Comparison of ENCODE assay signal across 8 cellular contexts in the genomic region with DNA sequence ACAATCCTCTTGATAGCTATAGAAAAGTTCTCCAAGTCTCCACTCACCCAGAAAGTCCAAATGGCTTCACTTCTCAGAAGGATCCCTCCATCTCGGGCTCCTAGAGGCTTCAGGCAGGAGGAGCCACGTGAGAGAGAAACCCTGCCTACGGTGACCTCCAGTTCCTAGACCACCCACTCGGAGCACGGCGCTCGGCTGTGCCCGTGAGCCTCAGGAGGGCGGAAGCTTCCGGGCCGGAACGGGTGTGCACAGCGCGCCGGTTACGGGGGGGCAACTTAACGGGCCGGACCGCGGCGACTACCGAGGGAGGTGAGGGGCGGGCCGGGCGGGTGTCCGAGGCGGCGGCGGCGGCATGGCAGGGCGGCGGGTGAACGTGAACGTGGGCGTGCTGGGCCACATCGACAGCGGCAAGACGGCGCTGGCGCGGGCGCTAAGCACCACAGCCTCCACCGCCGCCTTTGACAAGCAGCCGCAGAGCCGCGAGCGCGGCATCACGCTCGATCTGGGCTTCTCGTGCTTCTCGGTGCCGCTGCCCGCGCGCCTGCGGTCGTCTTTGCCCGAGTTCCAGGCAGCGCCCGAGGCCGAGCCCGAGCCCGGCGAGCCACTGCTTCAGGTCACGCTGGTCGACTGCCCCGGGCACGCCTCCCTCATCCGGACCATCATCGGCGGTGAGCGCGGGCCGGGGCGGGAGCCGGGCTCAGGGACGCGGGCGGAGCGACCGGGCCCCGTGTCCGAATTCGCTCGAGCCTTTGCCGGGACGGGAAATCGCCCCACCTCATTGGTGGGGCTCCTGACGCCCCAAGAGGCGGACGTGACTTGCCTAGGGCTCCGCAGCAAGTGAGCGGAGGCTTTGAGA. TPM values are rescaled to one million over a fixed set of nuclear protein-coding genes. Genes with fewer than 3 reads are reported as not detected.
DNase-seq lines count a peak whose midpoint lies in the region; ATAC-seq and TF ChIP-seq lines count a peak whose summit lies in the region.

A gene with protein sequence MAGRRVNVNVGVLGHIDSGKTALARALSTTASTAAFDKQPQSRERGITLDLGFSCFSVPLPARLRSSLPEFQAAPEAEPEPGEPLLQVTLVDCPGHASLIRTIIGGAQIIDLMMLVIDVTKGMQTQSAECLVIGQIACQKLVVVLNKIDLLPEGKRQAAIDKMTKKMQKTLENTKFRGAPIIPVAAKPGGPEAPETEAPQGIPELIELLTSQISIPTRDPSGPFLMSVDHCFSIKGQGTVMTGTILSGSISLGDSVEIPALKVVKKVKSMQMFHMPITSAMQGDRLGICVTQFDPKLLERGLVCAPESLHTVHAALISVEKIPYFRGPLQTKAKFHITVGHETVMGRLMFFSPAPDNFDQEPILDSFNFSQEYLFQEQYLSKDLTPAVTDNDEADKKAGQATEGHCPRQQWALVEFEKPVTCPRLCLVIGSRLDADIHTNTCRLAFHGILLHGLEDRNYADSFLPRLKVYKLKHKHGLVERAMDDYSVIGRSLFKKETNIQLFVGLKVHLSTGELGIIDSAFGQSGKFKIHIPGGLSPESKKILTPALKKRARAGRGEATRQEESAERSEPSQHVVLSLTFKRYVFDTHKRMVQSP (plus strand): TSS at position 326 of the 856 bp plus-strand sequence. CDS start 27 bp downstream, at position 353.

- TF ChIP-seq CTCF in BJ (IDR thresholded peaks at IDR 0.05; ENCODE audit: insufficient read depth, low read depth, low read length), result no peak

- peak; percentile 80 for ATAC-seq in HG03378 (IDR thresholded peaks at IDR 0.05; ENCODE audit: unreplicated experiment)

- no peaks in the 10 kb centered on the region for H3K36me3 ChIP-seq in BJ (ENCODE audit: control insufficient read depth, insufficient read depth, low read length)

- DNase-seq in BJ (ENCODE audit: low read depth), result peak; percentile 29
- peak; percentile 16 for DNase-seq in NCI-H510A (lab: John Stamatoyannopoulos, UW)
- DNase-seq in activated CD4-positive, alpha-beta T cell treated with anti-CD3 and anti-CD28 coated beads for 4 hours, result peak; percentile 81 to 83
- peak; percentile 90 for DNase-seq in left kidney (ENCODE audit: low read depth, low spot score)
- peak; percentile 86 for DNase-seq in stimulated activated CD4-positive, alpha-beta T cell treated with anti-CD3 and anti-CD28 coated beads, Interleukin-1b, Interleukin-23, amount 100 ng/mL, for 48 hours

- H3K4me3 ChIP-seq in BJ (ENCODE audit: low read depth, low read length), result peak within 1 kb of the TSS; percentile 93

- H3K27ac ChIP-seq in cingulate gyrus (ENCODE audit: low read depth, low read length), result peak within 1 kb of the TSS; percentile 29

- POLR2A ChIA-PET in BJ (lab: Charles Lee), result interaction anchor here (0.6 to 1.0 kb wide), 4 partner anchors 15 to 44 kb away, joined by 3 to 10 read pairs (median 3); no protein-coding TSS in a partner anchor

- H3K27me3 ChIP-seq in BJ (ENCODE audit: control insufficient read depth, insufficient read depth, low read length), result no peaks in the 10 kb centered on the region

- TF ChIP-seq POLR2A in GM19193 (IDR thresholded peaks at IDR 0.05; ENCODE audit: extremely low read depth, insufficient read depth, insufficient read length), result peak; percentile 74

- CTCF ChIA-PET in BJ (lab: Yijun Ruan, JAX), result interaction anchor here (0.8 to 2.7 kb wide), 7 partner anchors 11 to 455 kb away, joined by 3 to 10 read pairs (median 4); a partner anchor contains a TSS

RNA-seq across cellular contexts. Expression of the gene that starts here (rescaled TPM):
- polyA plus RNA-seq in BJ (2011; rRNA removed), result 10.9 and 16.3 TPM in 2 replicates
- polyA minus RNA-seq in BJ (2011; rRNA and poly(A)+ RNA removed), result 11.7 and 14.4 TPM in 2 replicates

Comparison
In these comparisons a context has a peak if more than half of its experiments do, and no peak if none do; other contexts are left out.
1. Peak in every context shown above with its lines: DNase-seq, ATAC-seq, H3K4me3 ChIP-seq and H3K27ac ChIP-seq.
2. DNase-seq: peak in every context shown above with its lines; median percentile 90 in left kidney; 86 in stimulated activated CD4-positive, alpha-beta T cell treated with anti-CD3 and anti-CD28 coated beads, Interleukin-1b, Interleukin-23, amount 100 ng/mL, for 48 hours; 82 in activated CD4-positive, alpha-beta T cell treated with anti-CD3 and anti-CD28 coated beads for 4 hours; 29 in BJ; 16 in NCI-H510A.